In genomic region chr7:84455788-84456187, GRCh38 we compare ENCODE assay signal across 21 cellular contexts.
A peak's percentile ranks its signal among the peaks of the same experiment; 100 is the strongest.
DNase-seq lines count a peak whose midpoint lies in the region; ATAC-seq, FAIRE-seq and TF ChIP-seq lines count a peak whose summit lies in the region.
"Had no signal": no experiment of that assay in that cellular context is flagged by ENCODE, and none has a peak within 500 bp of the region (broad histone marks: within the 10 kb centered on the region; RNA-seq: fewer than 3 reads in every experiment).

No MANE protein-coding gene starts in this region.

- H3K18ac ChIP-seq in neuronal stem cell (ENCODE audit: low read length), result no peak overlapping the region

- H3K4me1 ChIP-seq in HepG2 (ENCODE audit: insufficient read depth, low read length), result peaks cover 13% of the 10 kb centered on the region
- H3K4me1 ChIP-seq in right lobe of liver, result no peaks in the 10 kb centered on the region
- H3K4me1 ChIP-seq in neuronal stem cell (ENCODE audit: control insufficient read depth in 2 of 2, insufficient read depth in 1 of 2, low read depth in 1 of 2, low read length in 2 of 2), result no peaks in the 10 kb centered on the region

- no peak overlapping the region for H4K91ac ChIP-seq in neuronal stem cell (ENCODE audit: low read depth, low read length, poor library complexity)

- H3K9ac ChIP-seq in HepG2 (ENCODE audit: insufficient read depth, low read depth, low read length) (no peak overlapping the region), neuronal stem cell (ENCODE audit: low read depth, low read length, poor library complexity) (no peak overlapping the region)

- no peak for FAIRE-seq in HepG2 (lab: Jason Lieb, UNC)
- FAIRE-seq: D721Med had no signal

- no peak overlapping the region for H4K8ac ChIP-seq in neuronal stem cell (ENCODE audit: low read depth, low read length)

- WGBS in HepG2 (ENCODE audit: low lambda C conversion rate), result 50% methylated on average over 1 of the region's 1 CpG
- 93% methylated on average over 1 of the region's 1 CpG for WGBS in right lobe of liver (ENCODE audit: insufficient coverage, low coverage, low lambda C conversion rate, missing lambda C conversion rate)
- no CpG with 5 or more reads among the region's 1 CpG for WGBS in neuronal stem cell (ENCODE audit: extremely low coverage in 2 of 2, insufficient read length in 2 of 2, insufficient replicate concordance in 1 of 2), 2 donors

- POLR2A ChIA-PET in HepG2 (lab: Yijun Ruan, JAX), result no interaction called here

- no peak overlapping the region for H2BK15ac ChIP-seq in neuronal stem cell (ENCODE audit: low read length)

- H3K27ac ChIP-seq in HepG2 (ENCODE audit: extremely low read length, insufficient read depth, low read length) (no peak overlapping the region), right lobe of liver (no peak overlapping the region), neuronal stem cell (replicated peaks; ENCODE audit: low read length) (no peak overlapping the region)
- H3K27ac ChIP-seq: hepatocyte, neutrophil had no signal

- no peaks in the 10 kb centered on the region for H3K79me2 ChIP-seq in HepG2 (ENCODE audit: insufficient read depth, low read length)
- H3K79me2 ChIP-seq: hepatocyte had no signal

- DNase-seq in HepG2 (ENCODE audit: low spot score) (no peak), right lobe of liver (no peak), SHP77 (lab: John Stamatoyannopoulos, UW) (peak; percentile 5 to 20), fibroblast of gingiva (ENCODE audit: low read depth) (peak; percentile 72), chondrocyte (ENCODE audit: low spot score) (no peak), neuronal stem cell (ENCODE audit: low spot score) (no peak)
- DNase-seq in effector memory CD8-positive, alpha-beta T cell, result no peak
- DNase-seq: activated T-cell treated with anti-CD3 and anti-CD28 coated beads for 4 hours; KBM-7; kidney glomerular epithelial cell; midbrain; NCI-H146; right cardiac atrium; stimulated activated CD4-positive, alpha-beta T cell treated with anti-CD3 and anti-CD28 coated beads, Interleukin-4, amount 100 ng/mL, for 1 hour; T-helper 9 cell had no signal

- TF ChIP-seq EP300 in HepG2 (IDR thresholded peaks at IDR 0.05; ENCODE audit: low read depth in 2 of 2, low read length in 2 of 2), result no peak
- TF ChIP-seq EP300 in HepG2 (CRISPR knock-in tag; IDR thresholded peaks at IDR 0.05; ENCODE audit: borderline replicate concordance), result no peak

- H3K4ac ChIP-seq in neuronal stem cell (ENCODE audit: low read length), result no peak overlapping the region

- no peak overlapping the region for H3K14ac ChIP-seq in neuronal stem cell (ENCODE audit: low read length)

- no peaks in the 10 kb centered on the region for H3K36me3 Mint-ChIP-seq in chondrocyte (ENCODE audit: low read depth)
- no peaks in the 10 kb centered on the region for H3K36me3 Mint-ChIP-seq in effector memory CD8-positive, alpha-beta T cell (ENCODE audit: insufficient read depth)
- H3K36me3 Mint-ChIP-seq: activated naive CD4-positive, alpha-beta T cell treated with anti-CD3 and anti-CD28 coated beads, Interleukin-2, amount 50 U/mL, for 72 hours had no signal

- H3K4me1 Mint-ChIP-seq in chondrocyte (ENCODE audit: low read depth), result no peaks in the 10 kb centered on the region
- no peaks in the 10 kb centered on the region for H3K4me1 Mint-ChIP-seq in effector memory CD8-positive, alpha-beta T cell (ENCODE audit: low read depth in 2 of 2)
- H3K4me1 Mint-ChIP-seq: central memory CD8-positive, alpha-beta T cell had no signal

- H3K36me3 ChIP-seq in HepG2 (replicated peaks in 1 of 2; ENCODE audit: control insufficient read depth in 1 of 2, insufficient read depth in 2 of 2, low read length in 2 of 2) (no peaks in the 10 kb centered on the region), right lobe of liver (no peaks in the 10 kb centered on the region), neuronal stem cell (replicated peaks in 1 of 2; ENCODE audit: control insufficient read depth in 2 of 2, insufficient read depth in 2 of 2, low read length in 2 of 2) (no peaks in the 10 kb centered on the region)
- H3K36me3 ChIP-seq: neutrophil had no signal

- H3K4me3 ChIP-seq in HepG2 (replicated peaks in 1 of 3; ENCODE audit: insufficient read depth in 1 of 3, low read depth in 2 of 3, low read length in 3 of 3), result no peak overlapping the region
- H3K4me3 ChIP-seq in right lobe of liver, result no peak overlapping the region
- H3K4me3 ChIP-seq in neuronal stem cell (ENCODE audit: low read length in 2 of 2), result no peak overlapping the region
- H3K4me3 ChIP-seq: hepatocyte had no signal

- no peak overlapping the region for H3K27ac Mint-ChIP-seq in chondrocyte (ENCODE audit: unreplicated experiment)
- H3K27ac Mint-ChIP-seq in effector memory CD8-positive, alpha-beta T cell, result no peak overlapping the region
- H3K27ac Mint-ChIP-seq: activated naive CD4-positive, alpha-beta T cell treated with anti-CD3 and anti-CD28 coated beads, Interleukin-2, amount 50 U/mL, for 72 hours had no signal

- no peak for TF ChIP-seq RAD21 in HepG2 (CRISPR knock-in tag; IDR thresholded peaks at IDR 0.05)

- H3K27me3 Mint-ChIP-seq in chondrocyte (ENCODE audit: low read depth), result no peaks in the 10 kb centered on the region
- no peaks in the 10 kb centered on the region for H3K27me3 Mint-ChIP-seq in effector memory CD8-positive, alpha-beta T cell
- H3K27me3 Mint-ChIP-seq: central memory CD8-positive, alpha-beta T cell had no signal

- intact Hi-C loops in HepG2 (cut with micrococcal nuclease; ENCODE audit: unreplicated experiment), result loop anchor here (2.0 kb wide), 1 partner anchor 479 kb away; no protein-coding TSS in a partner anchor
- intact Hi-C loops in right lobe of liver (cut with DNase I), result no loop called here

- no peaks in the 10 kb centered on the region for H3K79me1 ChIP-seq in neuronal stem cell (ENCODE audit: low read depth, low read length)

- no peak overlapping the region for H2AFZ ChIP-seq in HepG2 (ENCODE audit: low read length)
- H2AFZ ChIP-seq in neuronal stem cell (ENCODE audit: low read length), result no peak overlapping the region
- H2AFZ ChIP-seq: hepatocyte had no signal

- CTCF ChIA-PET in HepG2 (lab: Yijun Ruan, JAX; ENCODE audit: low intra/inter-chr PET ratio, low total read pairs), result no interaction called here

- no peaks in the 10 kb centered on the region for H3K9me3 ChIP-seq in HepG2 (ENCODE audit: low read length)
- H3K9me3 ChIP-seq in right lobe of liver, result no peaks in the 10 kb centered on the region
- no peaks in the 10 kb centered on the region for H3K9me3 ChIP-seq in neuronal stem cell (replicated peaks in 1 of 2; ENCODE audit: control insufficient read depth in 2 of 2, insufficient read depth in 1 of 2, low read depth in 1 of 2, low read length in 2 of 2)
- H3K9me3 ChIP-seq: neutrophil had no signal

- no peak overlapping the region for H2BK120ac ChIP-seq in neuronal stem cell (ENCODE audit: low read depth, low read length)

- no peaks in the 10 kb centered on the region for H3K9me3 Mint-ChIP-seq in chondrocyte (ENCODE audit: low read depth)
- H3K9me3 Mint-ChIP-seq in effector memory CD8-positive, alpha-beta T cell, result no peaks in the 10 kb centered on the region
- H3K9me3 Mint-ChIP-seq: activated naive CD4-positive, alpha-beta T cell treated with anti-CD3 and anti-CD28 coated beads, Interleukin-2, amount 50 U/mL, for 72 hours had no signal

- no peak overlapping the region for H2BK12ac ChIP-seq in neuronal stem cell (ENCODE audit: low read length)

- TF ChIP-seq POLR2A in HepG2 (IDR thresholded peaks at IDR 0.05; ENCODE audit: insufficient read depth in 1 of 2, low read depth in 2 of 2, low read length in 2 of 2), result no peak
- no peak for TF ChIP-seq POLR2A in right lobe of liver (IDR thresholded peaks at IDR 0.05)

- no peaks in the 10 kb centered on the region for H3K27me3 ChIP-seq in HepG2 (ENCODE audit: control insufficient read depth in 1 of 2, insufficient read depth in 2 of 2, low read length in 2 of 2)
- H3K27me3 ChIP-seq in right lobe of liver, result no peaks in the 10 kb centered on the region
- H3K27me3 ChIP-seq in neuronal stem cell (ENCODE audit: control insufficient read depth in 3 of 3, insufficient read depth in 3 of 3, low read depth in 1 of 3, low read length in 3 of 3), result no peaks in the 10 kb centered on the region
- H3K27me3 ChIP-seq: hepatocyte, neutrophil had no signal

- no peak overlapping the region for H2BK5ac ChIP-seq in neuronal stem cell (ENCODE audit: low read length)

- no peaks in the 10 kb centered on the region for H4K20me1 ChIP-seq in HepG2 (ENCODE audit: insufficient read depth, low read length)

- H2AK5ac ChIP-seq in neuronal stem cell (ENCODE audit: low read depth, low read length), result no peak overlapping the region

- ATAC-seq in HepG2, result no peak
- no peak for ATAC-seq in right lobe of liver
- ATAC-seq in effector memory CD8-positive, alpha-beta T cell (replicated peaks), result no peak
- no peak for ATAC-seq in HG02763 (IDR thresholded peaks at IDR 0.05; ENCODE audit: unreplicated experiment)
- ATAC-seq: activated naive CD4-positive, alpha-beta T cell treated with anti-CD3 and anti-CD28 coated beads, Interleukin-2, amount 50 U/mL, for 72 hours; right cardiac atrium had no signal

- in situ Hi-C loops in HepG2 (cut with HindIII; ENCODE audit: extremely low pct_ligation_motif_present, low pct_unique_long_range_greater_than_20kb), result loop anchor here (10.0 kb wide), 1 partner anchor 481 kb away; no protein-coding TSS in a partner anchor

- no TSS peak for BruUV-seq in HepG2 (replicated peaks; lab: Mats Ljungman, UMichigan)

- H3K23ac ChIP-seq in neuronal stem cell (ENCODE audit: low read depth, low read length, poor library complexity), result no peak overlapping the region

- TF ChIP-seq CTCF in HepG2 (CRISPR knock-in tag; IDR thresholded peaks at IDR 0.05) (no peak), right lobe of liver (IDR thresholded peaks at IDR 0.05) (no peak), chondrocyte (IDR thresholded peaks at IDR 0.05) (no peak)

- H3K4me3 Mint-ChIP-seq in chondrocyte (ENCODE audit: unreplicated experiment), result no peak overlapping the region
- no peak overlapping the region for H3K4me3 Mint-ChIP-seq in effector memory CD8-positive, alpha-beta T cell
- H3K4me3 Mint-ChIP-seq: central memory CD8-positive, alpha-beta T cell had no signal

- H3K4me2 ChIP-seq in HepG2 (ENCODE audit: low read depth, low read length), result no peak overlapping the region
- H3K4me2 ChIP-seq in neuronal stem cell (ENCODE audit: insufficient read depth, low read length, poor library complexity, severe bottlenecking), result no peak overlapping the region
- H3K4me2 ChIP-seq: hepatocyte had no signal

Comparison
In these comparisons a context has a peak if more than half of its experiments do, and no peak if none do; other contexts are left out.
1. DNase-seq: peak in SHP77 (2 of 2) and fibroblast of gingiva (single experiment); none in HepG2 (single experiment), right lobe of liver (0 of 3), chondrocyte (single experiment), effector memory CD8-positive, alpha-beta T cell (0 of 3) and neuronal stem cell (single experiment).